Comparison of ENCODE assay signal across 9 cellular contexts in genomic region chr22:38927033-38927789, GRCh38. TPM values are rescaled to one million over a fixed set of nuclear protein-coding genes. Genes with fewer than 3 reads are reported as not detected.
DNase-seq lines count a peak whose midpoint lies in the region; ATAC-seq, FAIRE-seq and TF ChIP-seq lines count a peak whose summit lies in the region.
"Had no signal": no experiment of that assay in that cellular context is flagged by ENCODE, and none has a peak within 500 bp of the region (broad histone marks: within the 10 kb centered on the region; RNA-seq: fewer than 3 reads in every experiment).

No MANE protein-coding gene starts in this region.

- TF ChIP-seq POLR2A in GM12892 (IDR thresholded peaks at IDR 0.05; ENCODE audit: low read depth, low read length) = no peak
- TF ChIP-seq POLR2A in upper lobe of left lung (IDR thresholded peaks at IDR 0.05) = peak in 1 of 4 donors; percentile 15

- peaks cover 6% of the 10 kb centered on the region for H3F3A ChIP-seq in PC-3 (ENCODE audit: low read length, unreplicated experiment)

- ATAC-seq in PC-3 (no peak), upper lobe of left lung (ENCODE audit: low FRiP score in 2 of 2) (peak; percentile 79 to 85), HG02759 (IDR thresholded peaks at IDR 0.05; ENCODE audit: unreplicated experiment) (no peak)
- peak; percentile 76 to 93 for ATAC-seq in activated naive CD4-positive, alpha-beta T cell treated with anti-CD3 and anti-CD28 coated beads, Interleukin-2, amount 50 U/mL, for 72 hours

- H3K27ac ChIP-seq in PC-3 (ENCODE audit: low read length) (no peak overlapping the region), osteoblast (ENCODE audit: low read depth, low read length) (no peak overlapping the region), upper lobe of left lung (peak overlapping the region; percentile 0 to 62 (median 42))

- intact Hi-C loops in PC-3 (cut with micrococcal nuclease) = loop anchor here (10.0 kb wide), 1 partner anchor 58 kb away; the partner anchor contains the start of gene APOBEC3B
- intact Hi-C loops in head of caudate nucleus (cut with DNase I) = loop anchor here (10.0 kb wide), 1 partner anchor 52 kb away; the partner anchor contains the start of gene CBX6

- H4K20me1 ChIP-seq in PC-3 (ENCODE audit: low read length) = no peaks in the 10 kb centered on the region
- H4K20me1 ChIP-seq in osteoblast (ENCODE audit: insufficient read depth, low read length) = peaks cover 4% of the 10 kb centered on the region

- no peaks in the 10 kb centered on the region for H3K9me2 ChIP-seq in PC-3 (replicated peaks; ENCODE audit: low read length)

- H3K27ac Mint-ChIP-seq in activated naive CD4-positive, alpha-beta T cell treated with anti-CD3 and anti-CD28 coated beads, Interleukin-2, amount 50 U/mL, for 72 hours = no peak overlapping the region

- BruUV-seq in PC-3 (replicated peaks; lab: Mats Ljungman, UMichigan) = no TSS peak

- 9 to 22% methylated on average over 19 to 39 of the region's 39 CpGs for WGBS in upper lobe of left lung, 2 donors

- peak; percentile 86 for FAIRE-seq in GM12892 (lab: Jason Lieb, UNC)
- no peak for FAIRE-seq in urothelium cell line (lab: Jason Lieb, UNC)
- FAIRE-seq: endometrium had no signal

- no peaks in the 10 kb centered on the region for H3K36me3 ChIP-seq in PC-3 (ENCODE audit: low read depth, low read length)
- H3K36me3 ChIP-seq in osteoblast (ENCODE audit: insufficient read depth, low read length) = no peaks in the 10 kb centered on the region
- H3K36me3 ChIP-seq in upper lobe of left lung = no peaks in the 10 kb centered on the region

- no peak for TF ChIP-seq EP300 in upper lobe of left lung (IDR thresholded peaks at IDR 0.05)

- POLR2A ChIA-PET in PC-3 (lab: Charles Lee; ENCODE audit: unreplicated experiment) = no interaction called here

- no peaks in the 10 kb centered on the region for H3K9me3 Mint-ChIP-seq in activated naive CD4-positive, alpha-beta T cell treated with anti-CD3 and anti-CD28 coated beads, Interleukin-2, amount 50 U/mL, for 72 hours

- no peaks in the 10 kb centered on the region for H3K79me2 ChIP-seq in PC-3 (ENCODE audit: low read length)
- H3K79me2 ChIP-seq in osteoblast (ENCODE audit: insufficient read depth, low read length) = no peaks in the 10 kb centered on the region

- TF ChIP-seq CTCF in PC-3 (conservative IDR thresholded peaks at IDR 0.05; ENCODE audit: low read depth, low read length) = 0 out of 2 replicates have a peak, but pooled peaks have one; percentile 10
- peak; percentile 49 for TF ChIP-seq CTCF in osteoblast (IDR thresholded peaks at IDR 0.05; ENCODE audit: extremely low read depth, low read depth, low read length)
- TF ChIP-seq CTCF in upper lobe of left lung (IDR thresholded peaks at IDR 0.05) = peak; percentile 52 to 72 (median 66)

- no peak overlapping the region for H2AFZ ChIP-seq in PC-3 (ENCODE audit: low read length)
- H2AFZ ChIP-seq in osteoblast (ENCODE audit: low read length) = peak overlapping the region; percentile 88

- H3K27me3 ChIP-seq in PC-3 (ENCODE audit: low read length) (no peaks in the 10 kb centered on the region), osteoblast (ENCODE audit: insufficient read depth, low read length) (peaks cover 10% of the 10 kb centered on the region), upper lobe of left lung (no peaks in the 10 kb centered on the region)

- CTCF ChIA-PET in PC-3 (lab: Charles Lee) = no interaction called here

- peaks cover 30% of the 10 kb centered on the region for H3K4me1 ChIP-seq in PC-3 (ENCODE audit: insufficient read depth, low read length)
- peaks cover 32% of the 10 kb centered on the region for H3K4me1 ChIP-seq in osteoblast (ENCODE audit: insufficient read depth, low read length)
- peaks cover 14 to 38% (median 31%) of the 10 kb centered on the region in 4 donors for H3K4me1 ChIP-seq in upper lobe of left lung

- H3K4me3 ChIP-seq in PC-3 (ENCODE audit: low read length) (no peak overlapping the region), osteoblast (ENCODE audit: insufficient read depth, low read length) (peak overlapping the region; percentile 56), upper lobe of left lung (peak overlapping the region in 3 of 4 donors; percentile 28 to 41 (median 40))

- H3K9ac ChIP-seq in PC-3 (ENCODE audit: low read length) = no peak overlapping the region

- DNase-seq in GM12892 (ENCODE audit: insufficient read length) (peak; percentile 51), PC-3 (no peak), head of caudate nucleus (peak; percentile 56 to 91 (median 82)), osteoblast (ENCODE audit: insufficient read length, low spot score, missing footprints) (no peak), upper lobe of left lung (peak; percentile 90 to 92), urothelium cell line (ENCODE audit: low spot score) (no peak)
- DNase-seq in activated naive CD4-positive, alpha-beta T cell treated with anti-CD3 and anti-CD28 coated beads, Interleukin-2, amount 50 U/mL, for 72 hours (ENCODE audit: low spot score in 2 of 2) = peak in 1 of 2 donors; percentile 58

- H3K36me3 Mint-ChIP-seq in activated naive CD4-positive, alpha-beta T cell treated with anti-CD3 and anti-CD28 coated beads, Interleukin-2, amount 50 U/mL, for 72 hours = no peaks in the 10 kb centered on the region

- no peak overlapping the region for H3K4me2 ChIP-seq in PC-3 (ENCODE audit: low read length)
- peak overlapping the region; percentile 77 for H3K4me2 ChIP-seq in osteoblast (ENCODE audit: insufficient read depth, low read length)

- H3K9me3 ChIP-seq in PC-3 (ENCODE audit: low read length) (no peaks in the 10 kb centered on the region), osteoblast (ENCODE audit: low read depth, low read length) (no peaks in the 10 kb centered on the region), upper lobe of left lung (no peaks in the 10 kb centered on the region)

RNA-seq across cellular contexts. Expression of gene APOBEC3A, which starts 30.2 kb away (rescaled TPM):
- not detected for polyA plus RNA-seq in GM12892 (2012; ENCODE audit: missing spikeins)
- not detected in 2 replicates for total RNA-seq in PC-3 (2014; rRNA removed)
- not detected for total RNA-seq in activated naive CD4-positive, alpha-beta T cell treated with anti-CD3 and anti-CD28 coated beads, Interleukin-2, amount 50 U/mL, for 72 hours
- not detected in 2 replicates for total RNA-seq in osteoblast
- total RNA-seq in upper lobe of left lung = 10 to 100 TPM in 3 of 6 donors, 1 to 10 TPM in 3; 3.0 to 27.3 (median 8.3) TPM

RNA-seq across cellular contexts. Expression of gene APOBEC3B, which starts 54.9 kb away (rescaled TPM):
- polyA plus RNA-seq in GM12892 (2012; ENCODE audit: missing spikeins) = 21.6 TPM
- 11.3 TPM in 2 replicates for total RNA-seq in PC-3 (2014; rRNA removed)
- total RNA-seq in activated naive CD4-positive, alpha-beta T cell treated with anti-CD3 and anti-CD28 coated beads, Interleukin-2, amount 50 U/mL, for 72 hours = 1 to 10 TPM; 6.4 to 9.6 TPM
- total RNA-seq in osteoblast = 0.36 and 0.59 TPM in 2 replicates
- 1 to 10 TPM in 3 of 6 donors, under 1 TPM in 1, not detected in 2; 0.89 to 5.8 (median 1.5) TPM for total RNA-seq in upper lobe of left lung

RNA-seq across cellular contexts. Expression of gene CBX6, which starts 55.2 kb away (rescaled TPM):
- 17.7 TPM for polyA plus RNA-seq in GM12892 (2012; ENCODE audit: missing spikeins)
- total RNA-seq in PC-3 (2014; rRNA removed) (37.5 and 50.1 TPM in 2 replicates), osteoblast (58.6 and 59.5 TPM in 2 replicates), upper lobe of left lung (10 to 100 TPM; 30.4 to 74.9 (median 45.4) TPM)
- 10 to 100 TPM; 46.9 to 92.6 TPM for total RNA-seq in activated naive CD4-positive, alpha-beta T cell treated with anti-CD3 and anti-CD28 coated beads, Interleukin-2, amount 50 U/mL, for 72 hours

Comparison
In these comparisons a context has a peak if more than half of its experiments do, and no peak if none do; other contexts are left out.
1. DNase-seq: peak in GM12892 (single experiment), head of caudate nucleus (42 of 42) and upper lobe of left lung (2 of 2); none in PC-3 (single experiment), osteoblast (single experiment) and urothelium cell line (single experiment).
2. ATAC-seq: peak in activated naive CD4-positive, alpha-beta T cell treated with anti-CD3 and anti-CD28 coated beads, Interleukin-2, amount 50 U/mL, for 72 hours (2 of 2) and upper lobe of left lung (2 of 2); none in PC-3 (single experiment) and HG02759 (single experiment).
3. H3K27ac ChIP-seq: peak in upper lobe of left lung (4 of 4); none in PC-3 (single experiment) and osteoblast (single experiment).
4. CTCF ChIP-seq: peak in every context shown above with its lines; median percentile 66 in upper lobe of left lung; 49 in osteoblast; 10 in PC-3.